13 cellular contexts compared by ENCODE assay signal in genomic region chr12:48004941-48005749, GRCh38. TPM values are rescaled to one million over a fixed set of nuclear protein-coding genes. Genes with fewer than 3 reads are reported as not detected.
A peak's percentile ranks its signal among the peaks of the same experiment; 100 is the strongest.
DNase-seq lines count a peak whose midpoint lies in the region; ATAC-seq and TF ChIP-seq lines count a peak whose summit lies in the region.
"Had no signal": no experiment of that assay in that cellular context is flagged by ENCODE, and none has a peak within 500 bp of the region (broad histone marks: within the 10 kb centered on the region; RNA-seq: fewer than 3 reads in every experiment).

No MANE protein-coding gene starts in this region.

- H3K4me1 Mint-ChIP-seq in activated CD8-positive, alpha-beta T cell treated with anti-CD3 and anti-CD28 coated beads, Interleukin-2, amount 10 ng/mL, durations not matched to agents 7 days and 5 days (ENCODE audit: low read depth), result peaks cover 38% of the 10 kb centered on the region
- H3K4me1 Mint-ChIP-seq in activated CD8-positive, alpha-beta T cell treated with anti-CD3 and anti-CD28 coated beads for 36 hours (ENCODE audit: low read depth), result peaks cover 30% of the 10 kb centered on the region
- H3K4me1 Mint-ChIP-seq in T-helper 17 cell, result peaks cover 34% of the 10 kb centered on the region
- peaks cover 33% of the 10 kb centered on the region for H3K4me1 Mint-ChIP-seq in stimulated activated effector memory CD8-positive, alpha-beta T cell treated with anti-CD3 and anti-CD28 coated beads, Interleukin-12 subunit alpha, Interleukin-12 subunit beta, amount 100 ng/mL, for 72 hours

- POLR2A ChIA-PET in activated CD8-positive, alpha-beta T cell treated with anti-CD3 and anti-CD28 coated beads, Interleukin-2, amount 10 ng/mL, durations not matched to agents 7 days and 5 days (lab: Charles Lee), result no interaction called here
- POLR2A ChIA-PET in activated CD8-positive, alpha-beta T cell treated with anti-CD3 and anti-CD28 coated beads for 36 hours (lab: Charles Lee), result interaction anchor here (0.5 kb wide), 1 partner anchor 54 kb away, joined by 3 read pairs; no protein-coding TSS in a partner anchor

- H3K4me3 ChIP-seq in iPS-20b (ENCODE audit: low read length), result peak overlapping the region; percentile 69
- H3K4me3 ChIP-seq in upper lobe of right lung, result no peak overlapping the region

- H3K4me3 Mint-ChIP-seq in activated CD8-positive, alpha-beta T cell treated with anti-CD3 and anti-CD28 coated beads, Interleukin-2, amount 10 ng/mL, durations not matched to agents 7 days and 5 days, result peak overlapping the region; percentile 31
- no peak overlapping the region for H3K4me3 Mint-ChIP-seq in activated CD8-positive, alpha-beta T cell treated with anti-CD3 and anti-CD28 coated beads for 36 hours
- H3K4me3 Mint-ChIP-seq in T-helper 17 cell, result peak overlapping the region; percentile 60
- peak overlapping the region; percentile 85 for H3K4me3 Mint-ChIP-seq in stimulated activated effector memory CD8-positive, alpha-beta T cell treated with anti-CD3 and anti-CD28 coated beads, Interleukin-12 subunit alpha, Interleukin-12 subunit beta, amount 100 ng/mL, for 72 hours

- no peak for ATAC-seq in activated CD8-positive, alpha-beta T cell treated with anti-CD3 and anti-CD28 coated beads, Interleukin-2, amount 10 ng/mL, durations not matched to agents 7 days and 5 days
- no peak for ATAC-seq in activated CD8-positive, alpha-beta T cell treated with anti-CD3 and anti-CD28 coated beads for 36 hours
- ATAC-seq in T-helper 17 cell (no peak), upper lobe of right lung (no peak)
- no peak for ATAC-seq in stimulated activated effector memory CD8-positive, alpha-beta T cell treated with anti-CD3 and anti-CD28 coated beads, Interleukin-12 subunit alpha, Interleukin-12 subunit beta, amount 100 ng/mL, for 72 hours

- H3K27me3 ChIP-seq in iPS-20b (ENCODE audit: insufficient read depth, low read length), result peaks cover 100% of the 10 kb centered on the region
- H3K27me3 ChIP-seq in upper lobe of right lung, result peaks cover 82% of the 10 kb centered on the region

- H3K9ac ChIP-seq in iPS-20b (ENCODE audit: low read depth, low read length), result peak overlapping the region; percentile 54; the same call in 1 of the 2 replicates

- H3K36me3 Mint-ChIP-seq in activated CD8-positive, alpha-beta T cell treated with anti-CD3 and anti-CD28 coated beads, Interleukin-2, amount 10 ng/mL, durations not matched to agents 7 days and 5 days (ENCODE audit: low read depth), result no peaks in the 10 kb centered on the region
- no peaks in the 10 kb centered on the region for H3K36me3 Mint-ChIP-seq in activated CD8-positive, alpha-beta T cell treated with anti-CD3 and anti-CD28 coated beads for 36 hours (ENCODE audit: low read depth)
- H3K36me3 Mint-ChIP-seq in T-helper 17 cell (ENCODE audit: low read depth), result no peaks in the 10 kb centered on the region
- H3K36me3 Mint-ChIP-seq in stimulated activated effector memory CD8-positive, alpha-beta T cell treated with anti-CD3 and anti-CD28 coated beads, Interleukin-12 subunit alpha, Interleukin-12 subunit beta, amount 100 ng/mL, for 72 hours, result no peaks in the 10 kb centered on the region

- H3K9me3 Mint-ChIP-seq in activated CD8-positive, alpha-beta T cell treated with anti-CD3 and anti-CD28 coated beads, Interleukin-2, amount 10 ng/mL, durations not matched to agents 7 days and 5 days (ENCODE audit: insufficient read depth), result no peaks in the 10 kb centered on the region
- H3K9me3 Mint-ChIP-seq in activated CD8-positive, alpha-beta T cell treated with anti-CD3 and anti-CD28 coated beads for 36 hours, result no peaks in the 10 kb centered on the region
- no peaks in the 10 kb centered on the region for H3K9me3 Mint-ChIP-seq in stimulated activated effector memory CD8-positive, alpha-beta T cell treated with anti-CD3 and anti-CD28 coated beads, Interleukin-12 subunit alpha, Interleukin-12 subunit beta, amount 100 ng/mL, for 72 hours

- no peak for DNase-seq in activated CD8-positive, alpha-beta T cell treated with anti-CD3 and anti-CD28 coated beads, Interleukin-2, amount 10 ng/mL, durations not matched to agents 7 days and 5 days
- no peak for DNase-seq in activated CD8-positive, alpha-beta T cell treated with anti-CD3 and anti-CD28 coated beads for 36 hours
- DNase-seq in T-helper 17 cell (no peak), NK-92 (lab: John Stamatoyannopoulos, UW; ENCODE audit: unreplicated experiment) (no peak), AML-193 (lab: John Stamatoyannopoulos, UW) (no peak), upper lobe of right lung (no peak)
- no peak for DNase-seq in stimulated activated effector memory CD8-positive, alpha-beta T cell treated with anti-CD3 and anti-CD28 coated beads, Interleukin-12 subunit alpha, Interleukin-12 subunit beta, amount 100 ng/mL, for 72 hours (ENCODE audit: low spot score in 2 of 2)
- DNase-seq: ACHN, esophagus squamous epithelium, NCI-H2081 treated with DMSO at 0.1 percent for 48 hours had no signal

- H3K36me3 ChIP-seq in iPS-20b (ENCODE audit: insufficient read depth, low read depth, low read length), result no peaks in the 10 kb centered on the region
- no peaks in the 10 kb centered on the region for H3K36me3 ChIP-seq in upper lobe of right lung
- H3K36me3 ChIP-seq: breast epithelium, esophagus squamous epithelium, pancreas had no signal

- CTCF ChIA-PET in activated CD8-positive, alpha-beta T cell treated with anti-CD3 and anti-CD28 coated beads, Interleukin-2, amount 10 ng/mL, durations not matched to agents 7 days and 5 days (lab: Charles Lee), result interaction anchor here (0.8 to 3.0 kb wide), 5 partner anchors 10 to 50 kb away, joined by 3 to 9 read pairs (median 3); partner anchors contain the start of gene TMEM106C
- CTCF ChIA-PET in activated CD8-positive, alpha-beta T cell treated with anti-CD3 and anti-CD28 coated beads for 36 hours (lab: Charles Lee), result interaction anchor here (0.9 to 1.8 kb wide), 5 partner anchors 14 to 1087 kb away, joined by 3 to 5 read pairs (median 3); no protein-coding TSS in a partner anchor

- TF ChIP-seq CTCF in activated CD8-positive, alpha-beta T cell treated with anti-CD3 and anti-CD28 coated beads for 36 hours (IDR thresholded peaks at IDR 0.05), result no peak
- TF ChIP-seq CTCF in upper lobe of right lung (IDR thresholded peaks at IDR 0.05), result no peak

- H3K9me3 ChIP-seq in T-helper 17 cell (ENCODE audit: control insufficient read depth, low read length, poor library complexity, severe bottlenecking) (no peaks in the 10 kb centered on the region), iPS-20b (ENCODE audit: insufficient read depth, low read depth, low read length) (no peaks in the 10 kb centered on the region), upper lobe of right lung (no peaks in the 10 kb centered on the region)
- H3K9me3 ChIP-seq: breast epithelium, esophagus squamous epithelium, pancreas had no signal

- intact Hi-C loops in activated CD8-positive, alpha-beta T cell treated with anti-CD3 and anti-CD28 coated beads for 36 hours (cut with micrococcal nuclease), result no loop called here
- intact Hi-C loops in upper lobe of right lung (cut with DNase I), result no loop called here

- no peak overlapping the region for H3K27ac Mint-ChIP-seq in activated CD8-positive, alpha-beta T cell treated with anti-CD3 and anti-CD28 coated beads, Interleukin-2, amount 10 ng/mL, durations not matched to agents 7 days and 5 days
- no peak overlapping the region for H3K27ac Mint-ChIP-seq in activated CD8-positive, alpha-beta T cell treated with anti-CD3 and anti-CD28 coated beads for 36 hours
- H3K27ac Mint-ChIP-seq in T-helper 17 cell, result no peak overlapping the region
- no peak overlapping the region for H3K27ac Mint-ChIP-seq in stimulated activated effector memory CD8-positive, alpha-beta T cell treated with anti-CD3 and anti-CD28 coated beads, Interleukin-12 subunit alpha, Interleukin-12 subunit beta, amount 100 ng/mL, for 72 hours

- H3K27ac ChIP-seq in iPS-20b (ENCODE audit: low read length), result no peak overlapping the region
- no peak overlapping the region for H3K27ac ChIP-seq in upper lobe of right lung
- H3K27ac ChIP-seq: breast epithelium, esophagus squamous epithelium, pancreas had no signal

- H3K27me3 Mint-ChIP-seq in activated CD8-positive, alpha-beta T cell treated with anti-CD3 and anti-CD28 coated beads, Interleukin-2, amount 10 ng/mL, durations not matched to agents 7 days and 5 days (ENCODE audit: low read depth), result peaks cover 93% of the 10 kb centered on the region
- H3K27me3 Mint-ChIP-seq in activated CD8-positive, alpha-beta T cell treated with anti-CD3 and anti-CD28 coated beads for 36 hours, result peaks cover 81% of the 10 kb centered on the region
- peaks cover 81% of the 10 kb centered on the region for H3K27me3 Mint-ChIP-seq in T-helper 17 cell

- H3K4me1 ChIP-seq in iPS-20b (ENCODE audit: insufficient read depth, low read length), result peaks cover 19% of the 10 kb centered on the region; the same call in 1 of the 2 replicates
- peaks cover 42% of the 10 kb centered on the region for H3K4me1 ChIP-seq in upper lobe of right lung

RNA-seq across cellular contexts. Expression of gene COL2A1, which starts 0.9 kb away (rescaled TPM):
- total RNA-seq in activated CD8-positive, alpha-beta T cell treated with anti-CD3 and anti-CD28 coated beads, Interleukin-2, amount 10 ng/mL, durations not matched to agents 7 days and 5 days, result not detected
- total RNA-seq in activated CD8-positive, alpha-beta T cell treated with anti-CD3 and anti-CD28 coated beads for 36 hours, result under 1 TPM in 1 of 2 experiments, not detected in 1; 0.34 TPM
- total RNA-seq in T-helper 17 cell, result not detected
- not detected for total RNA-seq in upper lobe of right lung
- total RNA-seq: esophagus squamous epithelium had no signal

RNA-seq across cellular contexts. Expression of gene TMEM106C, which starts 41.7 kb away (rescaled TPM):
- 100 to 1,000 TPM; 139 to 140 TPM for total RNA-seq in activated CD8-positive, alpha-beta T cell treated with anti-CD3 and anti-CD28 coated beads, Interleukin-2, amount 10 ng/mL, durations not matched to agents 7 days and 5 days
- total RNA-seq in activated CD8-positive, alpha-beta T cell treated with anti-CD3 and anti-CD28 coated beads for 36 hours, result 100 to 1,000 TPM; 148 to 158 TPM
- total RNA-seq in T-helper 17 cell (10 to 100 TPM; 17.5 to 20.5 TPM), upper lobe of right lung (45.4 TPM)
